Comparison of ENCODE assay signal across 8 cellular contexts in the genomic region with DNA sequence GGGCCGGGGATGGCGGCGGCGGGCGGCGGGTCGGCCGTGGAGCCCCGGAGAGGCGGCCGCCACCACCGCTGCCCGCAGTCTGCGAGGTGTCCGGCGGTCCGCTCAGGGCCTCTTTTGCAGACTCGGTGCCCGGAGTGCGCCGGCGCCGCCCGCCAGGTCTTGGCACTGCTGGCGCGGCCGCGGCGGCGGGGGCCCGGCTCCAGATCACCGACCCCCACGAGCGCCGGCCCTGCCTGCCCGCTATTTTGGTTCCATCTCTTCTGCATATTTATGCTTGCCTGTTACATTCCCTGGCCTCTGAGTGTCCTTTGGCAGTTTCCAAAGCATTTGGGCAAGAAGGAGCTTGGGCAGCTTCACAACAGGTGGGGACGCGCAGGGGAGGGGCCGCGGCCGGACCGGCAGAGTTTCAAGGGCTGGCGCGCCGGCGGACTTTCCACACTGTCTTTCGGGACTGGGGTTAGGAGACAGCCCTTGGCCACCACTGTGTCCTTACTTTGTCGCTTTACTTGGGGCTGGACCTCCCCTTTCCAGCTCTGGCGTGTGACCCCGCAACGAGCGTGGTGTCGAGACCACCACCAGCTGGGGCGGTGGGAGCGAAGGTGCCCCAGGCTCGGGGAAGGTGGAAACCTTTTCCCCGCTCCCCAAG. TPM values are rescaled to one million over a fixed set of nuclear protein-coding genes. Genes with fewer than 3 reads are reported as not detected.
A peak's percentile ranks its signal among the peaks of the same experiment; 100 is the strongest.
DNase-seq lines count a peak whose midpoint lies in the region; ATAC-seq and TF ChIP-seq lines count a peak whose summit lies in the region.

No MANE protein-coding gene starts in this region.

- H3K4me2 ChIP-seq in neural cell (ENCODE audit: low read length), result peak overlapping the region; percentile 85

- no peak for TF ChIP-seq RAD21 in neural cell (conservative IDR thresholded peaks at IDR 0.05)

- TF ChIP-seq EP300 in neural cell (conservative IDR thresholded peaks at IDR 0.05; ENCODE audit: poor library complexity, severe bottlenecking), result no peak
- TF ChIP-seq EP300 in transverse colon (IDR thresholded peaks at IDR 0.05; ENCODE audit: low read depth), result no peak

- H2AFZ ChIP-seq in neural cell (ENCODE audit: low read depth, low read length), result peak overlapping the region; percentile 43

- H3K36me3 ChIP-seq in NT2/D1 (ENCODE audit: insufficient read depth, insufficient read length, low read length) (no peaks in the 10 kb centered on the region), neural cell (ENCODE audit: insufficient read depth, low read length) (no peaks in the 10 kb centered on the region), transverse colon (no peaks in the 10 kb centered on the region)

- H3K27ac ChIP-seq in neural cell (ENCODE audit: low read length), result peak overlapping the region; percentile 45
- peak overlapping the region; percentile 96 to 100 (median 99) for H3K27ac ChIP-seq in transverse colon

- no peaks in the 10 kb centered on the region for H3K27me3 ChIP-seq in NT2/D1 (ENCODE audit: insufficient read depth, insufficient read length)
- no peaks in the 10 kb centered on the region for H3K27me3 ChIP-seq in neural cell (ENCODE audit: insufficient read depth, low read depth, low read length)
- no peaks in the 10 kb centered on the region for H3K27me3 ChIP-seq in transverse colon

- DNase-seq in NCI-H82 (lab: John Stamatoyannopoulos, UW) (peak; percentile 33), NCI-H82 treated with DMSO at 0.1 percent for 48 hours (lab: John Stamatoyannopoulos, UW; ENCODE audit: unreplicated experiment) (no peak), NT2/D1 (ENCODE audit: low read depth, low spot score) (no peak), fibroblast of villous mesenchyme (ENCODE audit: low read depth) (peak; percentile 38), transverse colon (peak; percentile 69)
- DNase-seq in activated T-helper 9 cell treated with anti-CD3 and anti-CD28 coated beads, Interleukin-2, amount 50 U/mL, for 16 hours (ENCODE audit: low read depth), result peak; percentile 25

- TF ChIP-seq CTCF in fibroblast of villous mesenchyme (IDR thresholded peaks at IDR 0.05; ENCODE audit: insufficient read depth, low read depth, low read length), result no peak
- no peak for TF ChIP-seq CTCF in neural cell (IDR thresholded peaks at IDR 0.05; ENCODE audit: poor library complexity, severe bottlenecking)
- no peak for TF ChIP-seq CTCF in transverse colon (IDR thresholded peaks at IDR 0.05)

- no peaks in the 10 kb centered on the region for H3F3A ChIP-seq in neural cell (ENCODE audit: insufficient read depth, low read length, poor library complexity, severe bottlenecking)

- H3K9me2 ChIP-seq in neural cell (ENCODE audit: insufficient read depth, low read length), result no peaks in the 10 kb centered on the region

- peak overlapping the region; percentile 76 for H3K4me3 ChIP-seq in NT2/D1 (ENCODE audit: insufficient read length, low read depth)
- H3K4me3 ChIP-seq in fibroblast of villous mesenchyme (ENCODE audit: low read depth, low read length), result peak overlapping the region; percentile 78
- peak overlapping the region; percentile 86 for H3K4me3 ChIP-seq in neural cell (ENCODE audit: low read length)
- peak overlapping the region; percentile 61 to 99 (median 96) for H3K4me3 ChIP-seq in transverse colon

- H3K9me3 ChIP-seq in NT2/D1 (ENCODE audit: insufficient read depth, low read length), result no peaks in the 10 kb centered on the region
- no peaks in the 10 kb centered on the region for H3K9me3 ChIP-seq in neural cell (ENCODE audit: low read length)
- H3K9me3 ChIP-seq in transverse colon, result no peaks in the 10 kb centered on the region

- H3K4me1 ChIP-seq in NT2/D1 (ENCODE audit: insufficient read depth, insufficient read length), result no peaks in the 10 kb centered on the region
- H3K4me1 ChIP-seq in transverse colon, result peaks cover 15 to 55% (median 37%) of the 10 kb centered on the region in 4 donors

- TF ChIP-seq POLR2A in transverse colon (IDR thresholded peaks at IDR 0.05), result peak; percentile 15

- WGBS in transverse colon (ENCODE audit: low coverage in 1 of 2), 2 donors, result 0% methylated on average over 11 to 24 of the region's 57 CpGs

- peak; percentile 33 for ATAC-seq in HG02970 (IDR thresholded peaks at IDR 0.05; ENCODE audit: low FRiP score, unreplicated experiment)

- no peaks in the 10 kb centered on the region for H4K20me1 ChIP-seq in neural cell (ENCODE audit: insufficient read depth)

- H3K79me2 ChIP-seq in neural cell (replicated peaks; ENCODE audit: insufficient read depth, low read length), result peaks cover 32% of the 10 kb centered on the region

- in situ Hi-C loops in transverse colon (cut with MboI; ENCODE audit: low pct_ligation_motif_present in 1 of 4, low pct_unique_long_range_greater_than_20kb in 1 of 4, low sequenced_read_pairs in 3 of 4), result no loop called here

- intact Hi-C loops in transverse colon (cut with DNase I; ENCODE audit: low total_unique reads), result no loop called here

- H3K9ac ChIP-seq in NT2/D1 (ENCODE audit: insufficient read length, low read depth) (peak overlapping the region; percentile 89), neural cell (ENCODE audit: low read length) (peak overlapping the region; percentile 73)

TF ChIP-seq in neural cell, 6 proteins besides CTCF, POLR2A, EP300 and RAD21:
- TF ChIP-seq SMC3 (conservative IDR thresholded peaks at IDR 0.05; ENCODE audit: poor library complexity) (no peak), MXI1 (conservative IDR thresholded peaks at IDR 0.05; ENCODE audit: poor library complexity, severe bottlenecking) (no peak), TAF1 (IDR thresholded peaks at IDR 0.05; ENCODE audit: low read depth) (no peak), POLR2AphosphoS5 (IDR thresholded peaks at IDR 0.05) (no peak)
- TF ChIP-seq, protein P1, sequence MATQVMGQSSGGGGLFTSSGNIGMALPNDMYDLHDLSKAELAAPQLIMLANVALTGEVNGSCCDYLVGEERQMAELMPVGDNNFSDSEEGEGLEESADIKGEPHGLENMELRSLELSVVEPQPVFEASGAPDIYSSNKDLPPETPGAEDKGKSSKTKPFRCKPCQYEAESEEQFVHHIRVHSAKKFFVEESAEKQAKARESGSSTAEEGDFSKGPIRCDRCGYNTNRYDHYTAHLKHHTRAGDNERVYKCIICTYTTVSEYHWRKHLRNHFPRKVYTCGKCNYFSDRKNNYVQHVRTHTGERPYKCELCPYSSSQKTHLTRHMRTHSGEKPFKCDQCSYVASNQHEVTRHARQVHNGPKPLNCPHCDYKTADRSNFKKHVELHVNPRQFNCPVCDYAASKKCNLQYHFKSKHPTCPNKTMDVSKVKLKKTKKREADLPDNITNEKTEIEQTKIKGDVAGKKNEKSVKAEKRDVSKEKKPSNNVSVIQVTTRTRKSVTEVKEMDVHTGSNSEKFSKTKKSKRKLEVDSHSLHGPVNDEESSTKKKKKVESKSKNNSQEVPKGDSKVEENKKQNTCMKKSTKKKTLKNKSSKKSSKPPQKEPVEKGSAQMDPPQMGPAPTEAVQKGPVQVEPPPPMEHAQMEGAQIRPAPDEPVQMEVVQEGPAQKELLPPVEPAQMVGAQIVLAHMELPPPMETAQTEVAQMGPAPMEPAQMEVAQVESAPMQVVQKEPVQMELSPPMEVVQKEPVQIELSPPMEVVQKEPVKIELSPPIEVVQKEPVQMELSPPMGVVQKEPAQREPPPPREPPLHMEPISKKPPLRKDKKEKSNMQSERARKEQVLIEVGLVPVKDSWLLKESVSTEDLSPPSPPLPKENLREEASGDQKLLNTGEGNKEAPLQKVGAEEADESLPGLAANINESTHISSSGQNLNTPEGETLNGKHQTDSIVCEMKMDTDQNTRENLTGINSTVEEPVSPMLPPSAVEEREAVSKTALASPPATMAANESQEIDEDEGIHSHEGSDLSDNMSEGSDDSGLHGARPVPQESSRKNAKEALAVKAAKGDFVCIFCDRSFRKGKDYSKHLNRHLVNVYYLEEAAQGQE (IDR thresholded peaks at IDR 0.05; ENCODE audit: borderline replicate concordance), result no peak

RNA-seq across cellular contexts. Expression of a gene that starts 0.7 kb away (rescaled TPM):
- total RNA-seq in fibroblast of villous mesenchyme (19.0 and 28.5 TPM in 2 replicates), transverse colon (10 to 100 TPM; 21.5 to 54.6 (median 29.8) TPM)
- 34.2 and 45.2 TPM in 2 replicates for polyA plus RNA-seq in neural cell
- polyA minus RNA-seq in neural cell, result 38.7 and 56.6 TPM in 2 replicates

Comparison
In these comparisons a context has a peak if more than half of its experiments do, and no peak if none do; other contexts are left out.
1. DNase-seq: peak in NCI-H82 (single experiment), activated T-helper 9 cell treated with anti-CD3 and anti-CD28 coated beads, Interleukin-2, amount 50 U/mL, for 16 hours (single experiment), fibroblast of villous mesenchyme (single experiment) and transverse colon (single experiment); none in NCI-H82 treated with DMSO at 0.1 percent for 48 hours (single experiment) and NT2/D1 (single experiment).
2. Peak in every context shown above with its lines, with median percentiles within 50 percentile points of each other: H3K4me3 ChIP-seq.